In the genomic region with DNA sequence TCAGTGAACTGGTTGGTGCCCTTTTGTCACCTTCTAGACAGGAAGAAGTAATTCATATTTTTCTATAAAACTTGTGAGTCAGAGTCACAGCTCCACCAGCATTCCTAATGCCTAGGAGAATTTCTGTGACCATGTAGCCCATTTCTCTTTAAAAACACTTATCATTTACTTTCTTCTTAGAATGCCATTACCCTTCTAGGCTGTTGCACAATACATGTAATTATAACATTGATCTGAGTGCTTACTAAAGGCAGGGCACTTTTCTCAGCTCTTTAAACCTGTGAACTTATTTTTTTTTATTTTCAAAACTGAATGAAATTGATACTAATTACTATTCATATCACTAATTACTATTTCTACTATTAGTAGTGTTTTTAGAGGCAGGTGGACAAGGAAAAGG, we compare ENCODE assay signal across 27 cellular contexts.
DNase-seq lines count a peak whose midpoint lies in the region; ATAC-seq, FAIRE-seq and TF ChIP-seq lines count a peak whose summit lies in the region.
"Had no signal": no experiment of that assay in that cellular context is flagged by ENCODE, and none has a peak within 500 bp of the region (broad histone marks: within the 10 kb centered on the region; RNA-seq: fewer than 3 reads in every experiment).

No MANE protein-coding gene starts in this region.

- H3K56ac ChIP-seq in IMR-90 (ENCODE audit: extremely low read depth, insufficient read depth, low read length) = no peak overlapping the region

- H3K4me3 ChIP-seq in IMR-90 (ENCODE audit: insufficient read depth, low read depth, low read length) (no peak overlapping the region), endothelial cell of umbilical vein (replicated peaks in 1 of 3; ENCODE audit: insufficient read depth in 1 of 3, low read depth in 1 of 3, low read length in 3 of 3) (no peak overlapping the region), skeletal muscle satellite cell (ENCODE audit: low read length) (no peak overlapping the region)
- H3K4me3 ChIP-seq: Peyer's patch, SK-N-MC had no signal

- H3K9ac ChIP-seq in IMR-90 (ENCODE audit: low read depth, low read length) = no peak overlapping the region
- no peak overlapping the region for H3K9ac ChIP-seq in endothelial cell of umbilical vein (replicated peaks; ENCODE audit: extremely low read depth, insufficient read depth, low read length)
- no peak overlapping the region for H3K9ac ChIP-seq in skeletal muscle satellite cell (ENCODE audit: low read depth, low read length)

- no peak overlapping the region for H2AFZ ChIP-seq in IMR-90 (replicated peaks; ENCODE audit: low read length, poor library complexity)
- no peak overlapping the region for H2AFZ ChIP-seq in endothelial cell of umbilical vein (ENCODE audit: low read depth, low read length)

- intact Hi-C loops in IMR-90 (cut with micrococcal nuclease) = loop anchor here (10.0 kb wide), 1 partner anchor 201 kb away; no protein-coding TSS in a partner anchor
- intact Hi-C loops in endothelial cell of umbilical vein (cut with micrococcal nuclease) = loop anchor here (10.0 kb wide), 1 partner anchor 1341 kb away; no protein-coding TSS in a partner anchor

- dilution Hi-C loops in IMR-90 (cut with HindIII; ENCODE audit: low sequenced_read_pairs, unreplicated experiment) = no loop called here
- dilution Hi-C loops in endothelial cell of umbilical vein (cut with MboI; ENCODE audit: extremely low pct_ligation_motif_present, low sequenced_read_pairs) = no loop called here

- no peak for TF ChIP-seq POLR2A in IMR-90 (IDR thresholded peaks at IDR 0.05; ENCODE audit: low read depth, low read length)
- no peak for TF ChIP-seq POLR2A in endothelial cell of umbilical vein (IDR thresholded peaks at IDR 0.05; ENCODE audit: low read depth, low read length)

- H2AK5ac ChIP-seq in IMR-90 (ENCODE audit: low read depth, low read length) = no peak overlapping the region

- no peak overlapping the region for H2BK120ac ChIP-seq in IMR-90 (ENCODE audit: low read depth, low read length)

- no peak for TF ChIP-seq RAD21 in IMR-90 (IDR thresholded peaks at IDR 0.05; ENCODE audit: low read length)

- no peak overlapping the region for H4K8ac ChIP-seq in IMR-90 (ENCODE audit: low read depth in 2 of 2, low read length in 2 of 2)

- no peaks in the 10 kb centered on the region for H3K9me3 ChIP-seq in IMR-90 (ENCODE audit: control insufficient read depth, insufficient read depth, low read length)
- H3K9me3 ChIP-seq in endothelial cell of umbilical vein (replicated peaks; ENCODE audit: control insufficient read depth, insufficient read depth, low read length) = no peaks in the 10 kb centered on the region
- no peaks in the 10 kb centered on the region for H3K9me3 ChIP-seq in skeletal muscle satellite cell (replicated peaks; ENCODE audit: low read length)
- H3K9me3 ChIP-seq in T-helper 17 cell (ENCODE audit: control insufficient read depth, low read length, poor library complexity, severe bottlenecking) = no peaks in the 10 kb centered on the region
- H3K9me3 ChIP-seq: BE2C, Peyer's patch had no signal

- ATAC-seq in IMR-90 (ENCODE audit: low read depth) = no peak
- ATAC-seq in T-helper 17 cell = no peak
- ATAC-seq: HCT116 had no signal

- H3K4me3 Mint-ChIP-seq in T-helper 17 cell = no peak overlapping the region
- H3K4me3 Mint-ChIP-seq: CD14-positive monocyte had no signal

- no peaks in the 10 kb centered on the region for H4K20me1 ChIP-seq in IMR-90 (ENCODE audit: insufficient read depth, low read length)
- no peaks in the 10 kb centered on the region for H4K20me1 ChIP-seq in endothelial cell of umbilical vein (replicated peaks; ENCODE audit: control insufficient read depth, extremely low read depth, insufficient read depth, low read length)

- CTCF ChIA-PET in IMR-90 (lab: Yijun Ruan, JAX) = no interaction called here
- CTCF ChIA-PET in endothelial cell of umbilical vein (lab: Charles Lee) = no interaction called here

- no peak overlapping the region for H3K27ac Mint-ChIP-seq in T-helper 17 cell
- H3K27ac Mint-ChIP-seq: CD14-positive monocyte had no signal

- H2BK5ac ChIP-seq in IMR-90 (ENCODE audit: low read depth, low read length, poor library complexity, severe bottlenecking) = no peak overlapping the region

- H4K5ac ChIP-seq in IMR-90 (ENCODE audit: low read depth, low read length) = no peak overlapping the region

- H3K27me3 ChIP-seq in IMR-90 (ENCODE audit: control insufficient read depth, insufficient read depth, low read length) (no peaks in the 10 kb centered on the region), endothelial cell of umbilical vein (ENCODE audit: control insufficient read depth in 2 of 2, insufficient read depth in 2 of 2, low read length in 2 of 2) (no peaks in the 10 kb centered on the region), skeletal muscle satellite cell (ENCODE audit: control insufficient read depth, insufficient read depth, low read length) (no peaks in the 10 kb centered on the region)
- H3K27me3 ChIP-seq: BE2C, Peyer's patch had no signal

- no peaks in the 10 kb centered on the region for H3K36me3 ChIP-seq in IMR-90 (ENCODE audit: control insufficient read depth, insufficient read depth, low read length)
- H3K36me3 ChIP-seq in endothelial cell of umbilical vein (ENCODE audit: control insufficient read depth in 2 of 2, extremely low read depth in 1 of 2, insufficient read depth in 2 of 2, low read length in 2 of 2) = no peaks in the 10 kb centered on the region
- H3K36me3 ChIP-seq in skeletal muscle satellite cell (ENCODE audit: insufficient read depth, low read length) = no peaks in the 10 kb centered on the region
- H3K36me3 ChIP-seq: BE2C, Peyer's patch had no signal

- no peaks in the 10 kb centered on the region for H3K79me1 ChIP-seq in IMR-90 (ENCODE audit: low read depth in 1 of 2, low read length in 2 of 2)

- H2BK20ac ChIP-seq in IMR-90 (ENCODE audit: low read depth, low read length) = no peak overlapping the region

- no peak overlapping the region for H3K23ac ChIP-seq in IMR-90 (ENCODE audit: low read depth, low read length)

- DNase-seq in A172 (ENCODE audit: low spot score) (peak; percentile 46), IMR-90 (no peak), endothelial cell of umbilical vein (ENCODE audit: low read depth, low spot score) (peak; percentile 8), T-helper 17 cell (no peak), GM19240 (ENCODE audit: insufficient read length, low spot score) (no peak), T-helper 9 cell (no peak)
- DNase-seq: ACHN, BE2C, Calu3, DMS79 treated with DMSO at 0.1 percent for 48 hours, GOT3, NCI-H1092, NCI-H1417 treated with DMSO at 0.1 percent for 48 hours, NCI-H1694 treated with DMSO at 0.1 percent for 48 hours, NCI-H2081, NCI-H2171, NCI-H226, NCI-H510A, NCI-H69, Peyer's patch, SHP77 treated with DMSO at 0.1 percent for 48 hours had no signal

- BruUV-seq in IMR-90 (replicated peaks; lab: Mats Ljungman, UMichigan) (no TSS peak), endothelial cell of umbilical vein (replicated peaks; lab: Mats Ljungman, UMichigan) (no TSS peak)

- no peak overlapping the region for H3K27ac ChIP-seq in IMR-90 (ENCODE audit: insufficient read depth, low read length)
- H3K27ac ChIP-seq in endothelial cell of umbilical vein (ENCODE audit: insufficient read depth, low read depth, low read length) = no peak overlapping the region
- H3K27ac ChIP-seq: 22Rv1, Peyer's patch, SK-N-MC had no signal

- POLR2A ChIA-PET in IMR-90 (lab: Charles Lee; ENCODE audit: unreplicated experiment) (no interaction called here), endothelial cell of umbilical vein (lab: Charles Lee) (no interaction called here)

- no peak overlapping the region for H3K14ac ChIP-seq in IMR-90 (replicated peaks; ENCODE audit: low read depth, low read length)

- in situ Hi-C loops in IMR-90 (cut with MboI; ENCODE audit: low sequenced_read_pairs) = no loop called here

- no peaks in the 10 kb centered on the region for H3K27me3 Mint-ChIP-seq in T-helper 17 cell

- H3K4me2 ChIP-seq in IMR-90 (ENCODE audit: low read depth, low read length) (no peak overlapping the region), endothelial cell of umbilical vein (ENCODE audit: insufficient read depth, low read length) (no peak overlapping the region), skeletal muscle satellite cell (ENCODE audit: low read length) (peak overlapping the region; percentile 4)

- H3K9me1 ChIP-seq in IMR-90 (ENCODE audit: insufficient read depth, low read length) (no peaks in the 10 kb centered on the region), endothelial cell of umbilical vein (replicated peaks; ENCODE audit: control insufficient read depth, extremely low read depth, insufficient read depth, low read length) (no peaks in the 10 kb centered on the region)

- FAIRE-seq in endothelial cell of umbilical vein (lab: Jason Lieb, UNC) = no peak
- FAIRE-seq: GM18507 had no signal

- H3K79me2 ChIP-seq in endothelial cell of umbilical vein (ENCODE audit: control insufficient read depth, insufficient read depth, low read length) = no peaks in the 10 kb centered on the region

- no peak overlapping the region for H2AK9ac ChIP-seq in IMR-90 (replicated peaks; ENCODE audit: low read depth, low read length, poor library complexity)

- no peak overlapping the region for H2BK15ac ChIP-seq in IMR-90 (ENCODE audit: low read depth, low read length)

- no peak overlapping the region for H3K18ac ChIP-seq in IMR-90 (ENCODE audit: low read depth, low read length)

- H3K4me1 ChIP-seq in IMR-90 (ENCODE audit: control insufficient read depth, insufficient read depth, low read length) (peaks cover 2% of the 10 kb centered on the region; the same call in 1 of the 2 replicates), endothelial cell of umbilical vein (ENCODE audit: control insufficient read depth, extremely low read depth, insufficient read depth, low read length) (peaks cover 15% of the 10 kb centered on the region), skeletal muscle satellite cell (ENCODE audit: control insufficient read depth, insufficient read depth, low read length) (peaks cover 21% of the 10 kb centered on the region)
- H3K4me1 ChIP-seq: BE2C, Peyer's patch had no signal

- H3K4me1 Mint-ChIP-seq in T-helper 17 cell = peaks cover 2% of the 10 kb centered on the region
- H3K4me1 Mint-ChIP-seq: CD14-positive monocyte had no signal

- no peak for TF ChIP-seq CTCF in IMR-90 (conservative IDR thresholded peaks at IDR 0.05; ENCODE audit: low read depth, low read length)
- TF ChIP-seq CTCF in endothelial cell of umbilical vein (IDR thresholded peaks at IDR 0.05; ENCODE audit: extremely low read depth in 1 of 2, insufficient read depth in 1 of 2, low read depth in 1 of 2, low read length in 2 of 2) = no peak

- H4K91ac ChIP-seq in IMR-90 (ENCODE audit: insufficient read depth, low read depth, low read length) = no peak overlapping the region

- no peaks in the 10 kb centered on the region for H3K36me3 Mint-ChIP-seq in T-helper 17 cell (ENCODE audit: low read depth)
- H3K36me3 Mint-ChIP-seq: CD14-positive monocyte had no signal

- no peak overlapping the region for H3K4ac ChIP-seq in IMR-90 (ENCODE audit: low read depth, low read length)

TF ChIP-seq in IMR-90, 13 proteins besides CTCF, POLR2A, EP300 and RAD21 (continues in another document):
- TF ChIP-seq CHD1 (IDR thresholded peaks at IDR 0.05; ENCODE audit: low read depth, low read length) (no peak), CEBPB (IDR thresholded peaks at IDR 0.05; ENCODE audit: low read depth, low read length) (peak; percentile 61)

TF ChIP-seq in endothelial cell of umbilical vein, 7 proteins besides CTCF, POLR2A, EP300 and RAD21 (continues in another document):
- TF ChIP-seq GATA2 (IDR thresholded peaks at IDR 0.05; ENCODE audit: insufficient read depth, insufficient read length, low read depth, low read length) (no peak), FOS (IDR thresholded peaks at IDR 0.05; ENCODE audit: borderline replicate concordance, insufficient read depth, low read length) (no peak)

Comparison
In these comparisons a context has a peak if more than half of its experiments do, and no peak if none do; other contexts are left out.
1. DNase-seq: peak in A172 (single experiment) and endothelial cell of umbilical vein (single experiment); none in IMR-90 (single experiment), T-helper 17 cell (0 of 3), GM19240 (single experiment) and T-helper 9 cell (single experiment).